1 cellular context compared by ENCODE assay signal in the genomic region with DNA sequence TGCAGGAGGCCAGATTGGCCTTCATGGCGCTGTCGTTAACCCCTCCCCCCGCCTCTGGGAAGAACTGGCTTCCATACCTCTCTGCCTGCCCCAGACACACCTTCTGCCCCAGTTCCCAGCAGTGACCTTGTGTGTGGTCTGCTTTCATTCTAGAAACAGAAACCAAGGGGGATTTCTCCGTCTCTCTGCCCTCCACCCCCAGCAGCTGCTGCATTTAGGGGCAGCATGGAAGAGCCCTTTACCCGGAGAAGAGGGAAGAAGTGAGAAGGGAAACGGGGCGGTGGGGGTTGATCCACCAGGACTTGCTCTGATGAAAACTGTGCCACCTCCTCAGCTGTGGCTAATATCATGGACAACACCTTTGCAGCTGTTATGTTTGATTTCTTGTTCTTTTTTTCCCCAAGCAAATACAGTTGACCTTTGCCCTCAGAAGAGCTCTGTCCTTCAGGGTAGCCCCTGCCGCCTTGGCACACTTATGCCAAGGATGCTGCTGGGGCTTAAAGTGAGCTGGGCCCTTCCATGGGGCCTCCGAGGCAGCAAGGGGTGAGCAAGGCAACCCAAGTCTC.
TF ChIP-seq lines count a peak whose summit lies in the region.

No MANE protein-coding gene starts in this region.

TF ChIP-seq in K562, 482 proteins besides CTCF, POLR2A, EP300 and RAD21:
- TF ChIP-seq ZNF609 (CRISPR knock-in tag; IDR thresholded peaks at IDR 0.05; ENCODE audit: borderline replicate concordance) (no peak), POU5F1 (IDR thresholded peaks at IDR 0.05; ENCODE audit: borderline replicate concordance, low read depth, low read length, partially characterized antibody) (no peak), CCAR2 (IDR thresholded peaks at IDR 0.05; ENCODE audit: low read depth, low read length) (no peak)
- TF ChIP-seq, protein P1, sequence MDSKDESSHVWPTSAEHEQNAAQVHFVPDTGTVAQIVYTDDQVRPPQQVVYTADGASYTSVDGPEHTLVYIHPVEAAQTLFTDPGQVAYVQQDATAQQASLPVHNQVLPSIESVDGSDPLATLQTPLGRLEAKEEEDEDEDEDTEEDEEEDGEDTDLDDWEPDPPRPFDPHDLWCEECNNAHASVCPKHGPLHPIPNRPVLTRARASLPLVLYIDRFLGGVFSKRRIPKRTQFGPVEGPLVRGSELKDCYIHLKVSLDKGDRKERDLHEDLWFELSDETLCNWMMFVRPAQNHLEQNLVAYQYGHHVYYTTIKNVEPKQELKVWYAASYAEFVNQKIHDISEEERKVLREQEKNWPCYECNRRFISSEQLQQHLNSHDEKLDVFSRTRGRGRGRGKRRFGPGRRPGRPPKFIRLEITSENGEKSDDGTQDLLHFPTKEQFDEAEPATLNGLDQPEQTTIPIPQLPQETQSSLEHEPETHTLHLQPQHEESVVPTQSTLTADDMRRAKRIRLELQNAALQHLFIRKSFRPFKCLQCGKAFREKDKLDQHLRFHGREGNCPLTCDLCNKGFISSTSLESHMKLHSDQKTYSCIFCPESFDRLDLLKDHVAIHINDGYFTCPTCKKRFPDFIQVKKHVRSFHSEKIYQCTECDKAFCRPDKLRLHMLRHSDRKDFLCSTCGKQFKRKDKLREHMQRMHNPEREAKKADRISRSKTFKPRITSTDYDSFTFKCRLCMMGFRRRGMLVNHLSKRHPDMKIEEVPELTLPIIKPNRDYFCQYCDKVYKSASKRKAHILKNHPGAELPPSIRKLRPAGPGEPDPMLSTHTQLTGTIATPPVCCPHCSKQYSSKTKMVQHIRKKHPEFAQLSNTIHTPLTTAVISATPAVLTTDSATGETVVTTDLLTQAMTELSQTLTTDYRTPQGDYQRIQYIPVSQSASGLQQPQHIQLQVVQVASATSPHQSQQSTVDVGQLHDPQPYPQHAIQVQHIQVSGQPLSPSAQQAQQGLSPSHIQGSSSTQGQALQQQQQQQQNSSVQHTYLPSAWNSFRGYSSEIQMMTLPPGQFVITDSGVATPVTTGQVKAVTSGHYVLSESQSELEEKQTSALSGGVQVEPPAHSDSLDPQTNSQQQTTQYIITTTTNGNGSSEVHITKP (IDR thresholded peaks at IDR 0.05; ENCODE audit: partially characterized antibody) = no peak
- TF ChIP-seq, protein P2, sequence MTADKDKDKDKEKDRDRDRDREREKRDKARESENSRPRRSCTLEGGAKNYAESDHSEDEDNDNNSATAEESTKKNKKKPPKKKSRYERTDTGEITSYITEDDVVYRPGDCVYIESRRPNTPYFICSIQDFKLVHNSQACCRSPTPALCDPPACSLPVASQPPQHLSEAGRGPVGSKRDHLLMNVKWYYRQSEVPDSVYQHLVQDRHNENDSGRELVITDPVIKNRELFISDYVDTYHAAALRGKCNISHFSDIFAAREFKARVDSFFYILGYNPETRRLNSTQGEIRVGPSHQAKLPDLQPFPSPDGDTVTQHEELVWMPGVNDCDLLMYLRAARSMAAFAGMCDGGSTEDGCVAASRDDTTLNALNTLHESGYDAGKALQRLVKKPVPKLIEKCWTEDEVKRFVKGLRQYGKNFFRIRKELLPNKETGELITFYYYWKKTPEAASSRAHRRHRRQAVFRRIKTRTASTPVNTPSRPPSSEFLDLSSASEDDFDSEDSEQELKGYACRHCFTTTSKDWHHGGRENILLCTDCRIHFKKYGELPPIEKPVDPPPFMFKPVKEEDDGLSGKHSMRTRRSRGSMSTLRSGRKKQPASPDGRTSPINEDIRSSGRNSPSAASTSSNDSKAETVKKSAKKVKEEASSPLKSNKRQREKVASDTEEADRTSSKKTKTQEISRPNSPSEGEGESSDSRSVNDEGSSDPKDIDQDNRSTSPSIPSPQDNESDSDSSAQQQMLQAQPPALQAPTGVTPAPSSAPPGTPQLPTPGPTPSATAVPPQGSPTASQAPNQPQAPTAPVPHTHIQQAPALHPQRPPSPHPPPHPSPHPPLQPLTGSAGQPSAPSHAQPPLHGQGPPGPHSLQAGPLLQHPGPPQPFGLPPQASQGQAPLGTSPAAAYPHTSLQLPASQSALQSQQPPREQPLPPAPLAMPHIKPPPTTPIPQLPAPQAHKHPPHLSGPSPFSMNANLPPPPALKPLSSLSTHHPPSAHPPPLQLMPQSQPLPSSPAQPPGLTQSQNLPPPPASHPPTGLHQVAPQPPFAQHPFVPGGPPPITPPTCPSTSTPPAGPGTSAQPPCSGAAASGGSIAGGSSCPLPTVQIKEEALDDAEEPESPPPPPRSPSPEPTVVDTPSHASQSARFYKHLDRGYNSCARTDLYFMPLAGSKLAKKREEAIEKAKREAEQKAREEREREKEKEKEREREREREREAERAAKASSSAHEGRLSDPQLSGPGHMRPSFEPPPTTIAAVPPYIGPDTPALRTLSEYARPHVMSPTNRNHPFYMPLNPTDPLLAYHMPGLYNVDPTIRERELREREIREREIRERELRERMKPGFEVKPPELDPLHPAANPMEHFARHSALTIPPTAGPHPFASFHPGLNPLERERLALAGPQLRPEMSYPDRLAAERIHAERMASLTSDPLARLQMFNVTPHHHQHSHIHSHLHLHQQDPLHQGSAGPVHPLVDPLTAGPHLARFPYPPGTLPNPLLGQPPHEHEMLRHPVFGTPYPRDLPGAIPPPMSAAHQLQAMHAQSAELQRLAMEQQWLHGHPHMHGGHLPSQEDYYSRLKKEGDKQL (CRISPR knock-in tag; IDR thresholded peaks at IDR 0.05; ENCODE audit: borderline replicate concordance) = no peak
